Comparison of ENCODE assay signal across 8 cellular contexts in genomic region chr5:181204561-181205401, GRCh38. TPM values are rescaled to one million over a fixed set of nuclear protein-coding genes. Genes with fewer than 3 reads are reported as not detected.
DNase-seq lines count a peak whose midpoint lies in the region; ATAC-seq and TF ChIP-seq lines count a peak whose summit lies in the region.

Gene TRIM7 (minus strand): TSS chr5:181205196. CDS start chr5:181205110, 86 bp downstream.

- ATAC-seq in GM18511 (IDR thresholded peaks at IDR 0.05; ENCODE audit: unreplicated experiment) (no peak), GM18909 (IDR thresholded peaks at IDR 0.05; ENCODE audit: poor library complexity, unreplicated experiment) (no peak)

- peak within 1 kb of the TSS; percentile 61 to 75 (median 71) for H3K4me3 ChIP-seq in BLaER1 treated with 17β-estradiol and CSF1 and Interleukin-3, amounts not matched to agents 10 nM and 100 nM
- H3K4me3 ChIP-seq in lower leg skin (ENCODE audit: low read depth, poor library complexity, severe bottlenecking) (peak within 1 kb of the TSS; percentile 35), tibial artery (peak within 1 kb of the TSS; percentile 69 to 84)

- DNase-seq in M059J (ENCODE audit: low read depth) (peak; percentile 53), lower leg skin (ENCODE audit: low spot score in 2 of 2) (peak in 1 of 2 donors; percentile 94), tibial artery (peak; percentile 67 to 86), SK-N-DZ (ENCODE audit: low spot score) (no peak)
- DNase-seq in central memory CD4-positive, alpha-beta T cell: peak; percentile 15

- H3K4me2 ChIP-seq in BLaER1 treated with 17β-estradiol and CSF1 and Interleukin-3, amounts not matched to agents 10 nM and 100 nM: peak within 1 kb of the TSS; percentile 95 to 100 (median 99)

- H3K27me3 ChIP-seq in BLaER1 treated with 17β-estradiol and CSF1 and Interleukin-3, amounts not matched to agents 10 nM and 100 nM: peaks cover 40 to 80% (median 69%) of the 10 kb centered on the region in 11 experiments
- H3K27me3 ChIP-seq in tibial artery: no peaks in the 10 kb centered on the region

- H3K27ac ChIP-seq in BLaER1 treated with 17β-estradiol and CSF1 and Interleukin-3, amounts not matched to agents 10 nM and 100 nM: no peak within 1 kb of the TSS
- peak within 1 kb of the TSS; percentile 86 to 91 for H3K27ac ChIP-seq in tibial artery

- peaks cover 24 to 55% (median 40%) of the 10 kb centered on the region in 10 experiments for H3K4me1 ChIP-seq in BLaER1 treated with 17β-estradiol and CSF1 and Interleukin-3, amounts not matched to agents 10 nM and 100 nM
- peaks cover 0 to 27% (median 23%) of the 10 kb centered on the region in 4 donors for H3K4me1 ChIP-seq in tibial artery

- intact Hi-C loops in lower leg skin (cut with DNase I; ENCODE audit: low total_unique reads): no loop called here
- intact Hi-C loops in tibial artery (cut with DNase I; ENCODE audit: low total_unique reads): loop anchor here (2.0 kb wide), 1 partner anchor 14 kb away; no protein-coding TSS in a partner anchor

- H3K36me3 ChIP-seq in BLaER1 treated with 17β-estradiol and CSF1 and Interleukin-3, amounts not matched to agents 10 nM and 100 nM: no peaks in the 10 kb centered on the region
- no peaks in the 10 kb centered on the region for H3K36me3 ChIP-seq in tibial artery

- H4K20me1 ChIP-seq in BLaER1 treated with 17β-estradiol and CSF1 and Interleukin-3, amounts not matched to agents 10 nM and 100 nM: peaks cover 0 to 30% (median 17%) of the 10 kb centered on the region in 11 experiments; a peak in 15 of 22 replicates

- H3K9ac ChIP-seq in BLaER1 treated with 17β-estradiol and CSF1 and Interleukin-3, amounts not matched to agents 10 nM and 100 nM: peak within 1 kb of the TSS; percentile 54 to 81 (median 73)

- 0 to 3% methylated on average over 7 to 50 of the region's 102 CpGs for WGBS in lower leg skin, 2 donors

- TF ChIP-seq CTCF in lower leg skin (IDR thresholded peaks at IDR 0.05) (no peak), tibial artery (IDR thresholded peaks at IDR 0.05) (no peak)

- H3K9me3 ChIP-seq in BLaER1 treated with 17β-estradiol and CSF1 and Interleukin-3, amounts not matched to agents 10 nM and 100 nM (replicated peaks in 1 of 11): no peaks in the 10 kb centered on the region
- no peaks in the 10 kb centered on the region for H3K9me3 ChIP-seq in tibial artery

- TF ChIP-seq POLR2A in lower leg skin (IDR thresholded peaks at IDR 0.05): no peak

RNA-seq across cellular contexts. Expression of gene TRIM7, which starts in this region (rescaled TPM):
- 1.6 and 3.2 TPM in 2 replicates for total RNA-seq in M059J (2014; rRNA removed; shearing (Covaris generic))
- 100 to 1,000 TPM in 2 of 4 donors, 10 to 100 TPM in 2; 77.2 to 144 (median 89.8) TPM for total RNA-seq in lower leg skin
- 0.17 and 1.8 TPM in 2 replicates for polyA plus RNA-seq in SK-N-DZ (2014; cell fraction: cytosol; rRNA removed)
- polyA plus RNA-seq in SK-N-DZ (2014; cell fraction: nucleus; rRNA removed): 2.4 and 4.4 TPM in 2 replicates

Comparison
In these comparisons a context has a peak if more than half of its experiments do, and no peak if none do; other contexts are left out.
1. RNA of gene TRIM7 (total RNA-seq): 77.2 to 144 TPM in lower leg skin; 1.6 to 3.2 TPM in M059J; every median in the first group is over 10 times any median in the second.
2. H3K27ac ChIP-seq: peak in tibial artery (2 of 2); none in BLaER1 treated with 17β-estradiol and CSF1 and Interleukin-3, amounts not matched to agents 10 nM and 100 nM (0 of 11).
3. Peak in every context shown above with its lines, with median percentiles within 50 percentile points of each other: H3K4me3 ChIP-seq.